Comparison of ENCODE assay signal across 1 cellular context in the genomic region with DNA sequence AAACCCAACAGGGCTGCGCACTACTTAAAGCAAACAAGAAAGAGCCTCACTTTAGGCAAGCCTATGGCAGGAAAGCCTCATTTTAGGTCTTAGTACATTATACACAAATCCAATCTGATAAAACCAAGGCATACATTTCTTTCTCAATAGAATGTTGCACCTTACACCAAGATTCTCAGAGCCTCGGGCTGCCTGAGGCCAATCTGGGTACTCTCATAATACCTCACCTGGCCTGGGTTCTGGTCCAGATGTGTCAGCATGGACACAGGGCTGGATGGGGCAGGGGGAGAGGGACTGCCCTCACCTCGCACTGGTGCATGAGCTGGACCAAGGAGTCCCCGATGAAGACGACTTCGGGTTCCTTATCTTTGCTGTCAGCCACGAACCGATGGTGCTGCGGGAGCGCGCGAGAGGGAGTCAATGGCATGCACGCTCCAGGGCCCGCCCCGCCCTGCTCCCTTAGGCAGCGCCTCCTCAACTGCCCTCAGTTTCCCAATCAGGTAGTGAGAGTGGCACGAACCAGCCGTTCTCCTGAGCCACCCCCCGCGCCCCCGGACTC.
TF ChIP-seq lines count a peak whose summit lies in the region.

A gene with protein sequence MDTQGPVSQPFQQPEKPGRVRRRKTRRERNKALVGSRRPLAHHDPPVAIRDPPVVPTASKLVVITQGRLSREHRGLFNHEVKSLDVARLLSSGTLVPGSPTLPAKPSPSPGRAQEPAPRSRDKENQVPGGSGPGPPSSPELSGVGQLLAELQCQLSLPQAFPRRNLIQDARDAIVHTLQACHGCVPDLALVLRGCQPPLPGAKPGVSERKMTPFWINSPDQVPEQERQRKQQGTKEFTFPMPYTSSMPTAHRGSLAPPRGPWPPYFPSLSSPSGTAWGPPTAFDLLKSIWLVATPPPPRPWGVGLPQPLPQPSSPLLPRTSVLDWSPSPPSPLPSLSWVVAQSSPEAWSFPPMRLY (plus strand): TSS at position 487 of the 559 bp plus-strand sequence. CDS start 7,453 bp downstream, outside the sequence.

TF ChIP-seq in GM12878, 131 proteins besides CTCF, POLR2A, EP300 and RAD21 (continued from another document):
- TF ChIP-seq, protein P1, sequence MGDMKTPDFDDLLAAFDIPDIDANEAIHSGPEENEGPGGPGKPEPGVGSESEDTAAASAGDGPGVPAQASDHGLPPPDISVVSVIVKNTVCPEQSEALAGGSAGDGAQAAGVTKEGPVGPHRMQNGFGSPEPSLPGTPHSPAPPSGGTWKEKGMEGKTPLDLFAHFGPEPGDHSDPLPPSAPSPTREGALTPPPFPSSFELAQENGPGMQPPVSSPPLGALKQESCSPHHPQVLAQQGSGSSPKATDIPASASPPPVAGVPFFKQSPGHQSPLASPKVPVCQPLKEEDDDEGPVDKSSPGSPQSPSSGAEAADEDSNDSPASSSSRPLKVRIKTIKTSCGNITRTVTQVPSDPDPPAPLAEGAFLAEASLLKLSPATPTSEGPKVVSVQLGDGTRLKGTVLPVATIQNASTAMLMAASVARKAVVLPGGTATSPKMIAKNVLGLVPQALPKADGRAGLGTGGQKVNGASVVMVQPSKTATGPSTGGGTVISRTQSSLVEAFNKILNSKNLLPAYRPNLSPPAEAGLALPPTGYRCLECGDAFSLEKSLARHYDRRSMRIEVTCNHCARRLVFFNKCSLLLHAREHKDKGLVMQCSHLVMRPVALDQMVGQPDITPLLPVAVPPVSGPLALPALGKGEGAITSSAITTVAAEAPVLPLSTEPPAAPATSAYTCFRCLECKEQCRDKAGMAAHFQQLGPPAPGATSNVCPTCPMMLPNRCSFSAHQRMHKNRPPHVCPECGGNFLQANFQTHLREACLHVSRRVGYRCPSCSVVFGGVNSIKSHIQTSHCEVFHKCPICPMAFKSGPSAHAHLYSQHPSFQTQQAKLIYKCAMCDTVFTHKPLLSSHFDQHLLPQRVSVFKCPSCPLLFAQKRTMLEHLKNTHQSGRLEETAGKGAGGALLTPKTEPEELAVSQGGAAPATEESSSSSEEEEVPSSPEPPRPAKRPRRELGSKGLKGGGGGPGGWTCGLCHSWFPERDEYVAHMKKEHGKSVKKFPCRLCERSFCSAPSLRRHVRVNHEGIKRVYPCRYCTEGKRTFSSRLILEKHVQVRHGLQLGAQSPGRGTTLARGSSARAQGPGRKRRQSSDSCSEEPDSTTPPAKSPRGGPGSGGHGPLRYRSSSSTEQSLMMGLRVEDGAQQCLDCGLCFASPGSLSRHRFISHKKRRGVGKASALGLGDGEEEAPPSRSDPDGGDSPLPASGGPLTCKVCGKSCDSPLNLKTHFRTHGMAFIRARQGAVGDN (IDR thresholded peaks at IDR 0.05), result no peak
- TF ChIP-seq IKZF1 (conservative IDR thresholded peaks at IDR 0.05), result no peak
- TF ChIP-seq, protein P2, sequence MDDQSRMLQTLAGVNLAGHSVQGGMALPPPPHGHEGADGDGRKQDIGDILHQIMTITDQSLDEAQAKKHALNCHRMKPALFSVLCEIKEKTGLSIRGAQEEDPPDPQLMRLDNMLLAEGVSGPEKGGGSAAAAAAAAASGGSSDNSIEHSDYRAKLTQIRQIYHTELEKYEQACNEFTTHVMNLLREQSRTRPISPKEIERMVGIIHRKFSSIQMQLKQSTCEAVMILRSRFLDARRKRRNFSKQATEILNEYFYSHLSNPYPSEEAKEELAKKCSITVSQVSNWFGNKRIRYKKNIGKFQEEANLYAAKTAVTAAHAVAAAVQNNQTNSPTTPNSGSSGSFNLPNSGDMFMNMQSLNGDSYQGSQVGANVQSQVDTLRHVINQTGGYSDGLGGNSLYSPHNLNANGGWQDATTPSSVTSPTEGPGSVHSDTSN (IDR thresholded peaks at IDR 0.05; ENCODE audit: insufficient replicate concordance, low read depth, low read length), result no peak
- TF ChIP-seq ZSCAN29 (IDR thresholded peaks at IDR 0.05), result no peak
- TF ChIP-seq SRF (IDR thresholded peaks at IDR 0.05; ENCODE audit: low read depth in 2 of 2, low read length in 2 of 2), result no peak
- TF ChIP-seq DPF2 (IDR thresholded peaks at IDR 0.05), result no peak
- TF ChIP-seq KDM1A (IDR thresholded peaks at IDR 0.05; ENCODE audit: borderline replicate concordance), result no peak
- no peak for TF ChIP-seq GABPA (IDR thresholded peaks at IDR 0.05; ENCODE audit: low read depth)
- TF ChIP-seq, protein P3, sequence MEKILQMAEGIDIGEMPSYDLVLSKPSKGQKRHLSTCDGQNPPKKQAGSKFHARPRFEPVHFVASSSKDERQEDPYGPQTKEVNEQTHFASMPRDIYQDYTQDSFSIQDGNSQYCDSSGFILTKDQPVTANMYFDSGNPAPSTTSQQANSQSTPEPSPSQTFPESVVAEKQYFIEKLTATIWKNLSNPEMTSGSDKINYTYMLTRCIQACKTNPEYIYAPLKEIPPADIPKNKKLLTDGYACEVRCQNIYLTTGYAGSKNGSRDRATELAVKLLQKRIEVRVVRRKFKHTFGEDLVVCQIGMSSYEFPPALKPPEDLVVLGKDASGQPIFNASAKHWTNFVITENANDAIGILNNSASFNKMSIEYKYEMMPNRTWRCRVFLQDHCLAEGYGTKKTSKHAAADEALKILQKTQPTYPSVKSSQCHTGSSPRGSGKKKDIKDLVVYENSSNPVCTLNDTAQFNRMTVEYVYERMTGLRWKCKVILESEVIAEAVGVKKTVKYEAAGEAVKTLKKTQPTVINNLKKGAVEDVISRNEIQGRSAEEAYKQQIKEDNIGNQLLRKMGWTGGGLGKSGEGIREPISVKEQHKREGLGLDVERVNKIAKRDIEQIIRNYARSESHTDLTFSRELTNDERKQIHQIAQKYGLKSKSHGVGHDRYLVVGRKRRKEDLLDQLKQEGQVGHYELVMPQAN (conservative IDR thresholded peaks at IDR 0.05), result no peak
- TF ChIP-seq, protein P4, sequence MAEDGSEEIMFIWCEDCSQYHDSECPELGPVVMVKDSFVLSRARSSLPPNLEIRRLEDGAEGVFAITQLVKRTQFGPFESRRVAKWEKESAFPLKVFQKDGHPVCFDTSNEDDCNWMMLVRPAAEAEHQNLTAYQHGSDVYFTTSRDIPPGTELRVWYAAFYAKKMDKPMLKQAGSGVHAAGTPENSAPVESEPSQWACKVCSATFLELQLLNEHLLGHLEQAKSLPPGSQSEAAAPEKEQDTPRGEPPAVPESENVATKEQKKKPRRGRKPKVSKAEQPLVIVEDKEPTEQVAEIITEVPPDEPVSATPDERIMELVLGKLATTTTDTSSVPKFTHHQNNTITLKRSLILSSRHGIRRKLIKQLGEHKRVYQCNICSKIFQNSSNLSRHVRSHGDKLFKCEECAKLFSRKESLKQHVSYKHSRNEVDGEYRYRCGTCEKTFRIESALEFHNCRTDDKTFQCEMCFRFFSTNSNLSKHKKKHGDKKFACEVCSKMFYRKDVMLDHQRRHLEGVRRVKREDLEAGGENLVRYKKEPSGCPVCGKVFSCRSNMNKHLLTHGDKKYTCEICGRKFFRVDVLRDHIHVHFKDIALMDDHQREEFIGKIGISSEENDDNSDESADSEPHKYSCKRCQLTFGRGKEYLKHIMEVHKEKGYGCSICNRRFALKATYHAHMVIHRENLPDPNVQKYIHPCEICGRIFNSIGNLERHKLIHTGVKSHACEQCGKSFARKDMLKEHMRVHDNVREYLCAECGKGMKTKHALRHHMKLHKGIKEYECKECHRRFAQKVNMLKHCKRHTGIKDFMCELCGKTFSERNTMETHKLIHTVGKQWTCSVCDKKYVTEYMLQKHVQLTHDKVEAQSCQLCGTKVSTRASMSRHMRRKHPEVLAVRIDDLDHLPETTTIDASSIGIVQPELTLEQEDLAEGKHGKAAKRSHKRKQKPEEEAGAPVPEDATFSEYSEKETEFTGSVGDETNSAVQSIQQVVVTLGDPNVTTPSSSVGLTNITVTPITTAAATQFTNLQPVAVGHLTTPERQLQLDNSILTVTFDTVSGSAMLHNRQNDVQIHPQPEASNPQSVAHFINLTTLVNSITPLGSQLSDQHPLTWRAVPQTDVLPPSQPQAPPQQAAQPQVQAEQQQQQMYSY (CRISPR knock-in tag; IDR thresholded peaks at IDR 0.05), result no peak
- no peak for TF ChIP-seq MYC (IDR thresholded peaks at IDR 0.05; ENCODE audit: insufficient read depth, insufficient read length, insufficient replicate concordance, low read length, severe bottlenecking)
- no peak for TF ChIP-seq ZNF217 (IDR thresholded peaks at IDR 0.05)
- TF ChIP-seq RBBP5 (conservative IDR thresholded peaks at IDR 0.05), result no peak
- no peak for TF ChIP-seq HDGF (IDR thresholded peaks at IDR 0.05)
- TF ChIP-seq TCF3 (IDR thresholded peaks at IDR 0.05; ENCODE audit: borderline replicate concordance, insufficient read depth, low read depth, low read length), result no peak
